Comparison of ENCODE assay signal across 16 cellular contexts in genomic region chr7:19026888-19027287, GRCh38.
DNase-seq lines count a peak whose midpoint lies in the region; FAIRE-seq and TF ChIP-seq lines count a peak whose summit lies in the region.
"Had no signal": no experiment of that assay in that cellular context is flagged by ENCODE, and none has a peak within 500 bp of the region (broad histone marks: within the 10 kb centered on the region; RNA-seq: fewer than 3 reads in every experiment).

No MANE protein-coding gene starts in this region.

- H3K27me3 Mint-ChIP-seq in chondrocyte (ENCODE audit: low read depth): no peaks in the 10 kb centered on the region

- H3K4me1 Mint-ChIP-seq in chondrocyte (ENCODE audit: low read depth): peaks cover 49% of the 10 kb centered on the region
- H3K4me1 Mint-ChIP-seq: neural crest cell had no signal

- intact Hi-C loops in PC-9 (cut with micrococcal nuclease; ENCODE audit: unreplicated experiment): no loop called here

- H2BK12ac ChIP-seq in neuronal stem cell (ENCODE audit: low read length): no peak overlapping the region

- no peaks in the 10 kb centered on the region; the same call in 1 of the 2 replicates for H3K4me1 ChIP-seq in PC-9 (replicated peaks; ENCODE audit: insufficient read depth)
- peaks cover 16% of the 10 kb centered on the region for H3K4me1 ChIP-seq in keratinocyte (ENCODE audit: control insufficient read depth, extremely low read depth, insufficient read depth, low read length)
- H3K4me1 ChIP-seq in neuronal stem cell (ENCODE audit: control insufficient read depth in 2 of 2, insufficient read depth in 1 of 2, low read depth in 1 of 2, low read length in 2 of 2): no peaks in the 10 kb centered on the region

- TF ChIP-seq CTCF in PC-9 (conservative IDR thresholded peaks at IDR 0.05): no peak
- no peak for TF ChIP-seq CTCF in chondrocyte (IDR thresholded peaks at IDR 0.05)
- no peak for TF ChIP-seq CTCF in keratinocyte (optimal IDR thresholded peaks at IDR 0.05 in 1 of 3, IDR thresholded peaks at IDR 0.05 in 1 of 3, conservative IDR thresholded peaks at IDR 0.05 in 1 of 3; ENCODE audit: extremely low read depth in 1 of 3, insufficient read depth in 2 of 3, low read length in 3 of 3)

- no peaks in the 10 kb centered on the region for H3K9me1 ChIP-seq in keratinocyte (ENCODE audit: control insufficient read depth, extremely low read depth, insufficient read depth, low read length)

- H3K9me3 ChIP-seq in PC-9 (ENCODE audit: insufficient read depth, low read depth): no peaks in the 10 kb centered on the region
- H3K9me3 ChIP-seq in keratinocyte (ENCODE audit: control insufficient read depth, low read depth, low read length): no peaks in the 10 kb centered on the region
- no peaks in the 10 kb centered on the region for H3K9me3 ChIP-seq in neuronal stem cell (replicated peaks in 1 of 2; ENCODE audit: control insufficient read depth in 2 of 2, insufficient read depth in 1 of 2, low read depth in 1 of 2, low read length in 2 of 2)
- H3K9me3 ChIP-seq: gastroesophageal sphincter had no signal

- H3K4me3 Mint-ChIP-seq in chondrocyte (ENCODE audit: unreplicated experiment): no peak overlapping the region
- H3K4me3 Mint-ChIP-seq: neural crest cell had no signal

- POLR2A ChIA-PET in PC-9 (lab: Charles Lee; ENCODE audit: unreplicated experiment): no interaction called here

- H3K9me2 ChIP-seq in PC-9 (ENCODE audit: insufficient read depth): no peaks in the 10 kb centered on the region

- H3K4me3 ChIP-seq in PC-9 (no peak overlapping the region), keratinocyte (ENCODE audit: control insufficient read depth in 2 of 3, extremely low read depth in 1 of 3, insufficient read depth in 2 of 3, low read depth in 1 of 3, low read length in 3 of 3) (no peak overlapping the region), neuronal stem cell (ENCODE audit: low read length in 2 of 2) (no peak overlapping the region)
- H3K4me3 ChIP-seq: gastroesophageal sphincter, K562 had no signal

- no CpG with 5 or more reads among the region's 1 CpG for WGBS in neuronal stem cell (ENCODE audit: extremely low coverage in 2 of 2, insufficient read length in 2 of 2, insufficient replicate concordance in 1 of 2), 2 donors

- no peaks in the 10 kb centered on the region for H3K79me2 ChIP-seq in PC-9 (ENCODE audit: low read depth)
- no peaks in the 10 kb centered on the region for H3K79me2 ChIP-seq in keratinocyte (ENCODE audit: control insufficient read depth, insufficient read depth, low read length)

- H2AFZ ChIP-seq in PC-9: 0 out of 2 replicates have a peak overlapping the region, but pooled peaks have one; percentile 7
- no peak overlapping the region for H2AFZ ChIP-seq in keratinocyte (ENCODE audit: control insufficient read depth, low read length)
- no peak overlapping the region for H2AFZ ChIP-seq in neuronal stem cell (ENCODE audit: low read length)

- no peaks in the 10 kb centered on the region; the same call in 1 of the 2 replicates for H3F3A ChIP-seq in PC-9 (ENCODE audit: insufficient read depth, low read depth)

- H2BK15ac ChIP-seq in neuronal stem cell (ENCODE audit: low read length): no peak overlapping the region

- no peak overlapping the region for H3K18ac ChIP-seq in neuronal stem cell (ENCODE audit: low read length)

- no peaks in the 10 kb centered on the region for H3K36me3 ChIP-seq in PC-9 (ENCODE audit: low read depth)
- no peaks in the 10 kb centered on the region for H3K36me3 ChIP-seq in keratinocyte (ENCODE audit: control insufficient read depth in 2 of 2, extremely low read depth in 1 of 2, insufficient read depth in 2 of 2, low read length in 2 of 2)
- no peaks in the 10 kb centered on the region for H3K36me3 ChIP-seq in neuronal stem cell (replicated peaks in 1 of 2; ENCODE audit: control insufficient read depth in 2 of 2, insufficient read depth in 2 of 2, low read length in 2 of 2)
- H3K36me3 ChIP-seq: gastroesophageal sphincter had no signal

- H3K14ac ChIP-seq in neuronal stem cell (ENCODE audit: low read length): no peak overlapping the region

- CTCF ChIA-PET in PC-9 (lab: Charles Lee): no interaction called here

- FAIRE-seq in keratinocyte (lab: Jason Lieb, UNC): peak; percentile 74
- FAIRE-seq: K562 had no signal

- no peak overlapping the region for H4K8ac ChIP-seq in neuronal stem cell (ENCODE audit: low read depth, low read length)

- H3K9ac ChIP-seq in keratinocyte (ENCODE audit: control insufficient read depth, extremely low read depth, insufficient read depth, low read length) (no peak overlapping the region), neuronal stem cell (ENCODE audit: low read depth, low read length, poor library complexity) (no peak overlapping the region)

- no peak overlapping the region for H4K91ac ChIP-seq in neuronal stem cell (ENCODE audit: low read depth, low read length, poor library complexity)

- H2BK5ac ChIP-seq in neuronal stem cell (ENCODE audit: low read length): no peak overlapping the region

- H3K27me3 ChIP-seq in PC-9 (ENCODE audit: insufficient read depth, low read depth) (no peaks in the 10 kb centered on the region), keratinocyte (ENCODE audit: control insufficient read depth, extremely low read depth, insufficient read depth, low read length) (no peaks in the 10 kb centered on the region), neuronal stem cell (ENCODE audit: control insufficient read depth in 3 of 3, insufficient read depth in 3 of 3, low read depth in 1 of 3, low read length in 3 of 3) (no peaks in the 10 kb centered on the region)
- H3K27me3 ChIP-seq: gastroesophageal sphincter had no signal

- no peak overlapping the region for H3K23ac ChIP-seq in neuronal stem cell (ENCODE audit: low read depth, low read length, poor library complexity)

- no peaks in the 10 kb centered on the region for H3K9me3 Mint-ChIP-seq in chondrocyte (ENCODE audit: low read depth)
- H3K9me3 Mint-ChIP-seq: neural crest cell had no signal

- H3K4me2 ChIP-seq in PC-9 (no peak overlapping the region), keratinocyte (ENCODE audit: control insufficient read depth, extremely low read depth, insufficient read depth, low read depth, low read length) (peak overlapping the region; percentile 42), neuronal stem cell (ENCODE audit: insufficient read depth, low read length, poor library complexity, severe bottlenecking) (no peak overlapping the region)

- H3K27ac Mint-ChIP-seq in chondrocyte (ENCODE audit: unreplicated experiment): peak overlapping the region; percentile 60

- no peak overlapping the region for H3K4ac ChIP-seq in neuronal stem cell (ENCODE audit: low read length)

- H2AK5ac ChIP-seq in neuronal stem cell (ENCODE audit: low read depth, low read length): no peak overlapping the region

- no peaks in the 10 kb centered on the region for H3K79me1 ChIP-seq in neuronal stem cell (ENCODE audit: low read depth, low read length)

- no peak overlapping the region for H3K27ac ChIP-seq in PC-9
- peak overlapping the region; percentile 2 for H3K27ac ChIP-seq in keratinocyte (ENCODE audit: control insufficient read depth, insufficient read depth, low read length)
- no peak overlapping the region for H3K27ac ChIP-seq in neuronal stem cell (replicated peaks; ENCODE audit: low read length)
- H3K27ac ChIP-seq: gastroesophageal sphincter had no signal

- dilution Hi-C loops in keratinocyte (cut with MboI; ENCODE audit: extremely low pct_ligation_motif_present, low sequenced_read_pairs): no loop called here

- BruUV-seq in PC-9 (replicated peaks; lab: Mats Ljungman, UMichigan): no TSS peak

- DNase-seq in Daoy (ENCODE audit: low read depth) (peak; percentile 16), PC-9 (no peak), chondrocyte (ENCODE audit: low spot score) (no peak), keratinocyte (ENCODE audit: low read depth, low spot score) (no peak), NCI-H128 (lab: John Stamatoyannopoulos, UW; ENCODE audit: unreplicated experiment) (no peak), A172 (ENCODE audit: low spot score) (no peak), neuronal stem cell (ENCODE audit: low spot score) (no peak)
- no peak for DNase-seq in activated effector memory CD4-positive, alpha-beta T cell treated with Interleukin-2 at 50 U/mL for 16 hours
- DNase-seq: activated CD4-positive, alpha-beta T cell treated with anti-CD3 and anti-CD28 coated beads, Interleukin-2, amount 50 U/mL, for 48 hours; activated T-cell treated with anti-CD3 and anti-CD28 coated beads for 4 hours; anterior cingulate cortex; NCI-H2029; NCI-H446 treated with DMSO at 0.1 percent for 48 hours had no signal

- H3K36me3 Mint-ChIP-seq in chondrocyte (ENCODE audit: low read depth): no peaks in the 10 kb centered on the region

- no peaks in the 10 kb centered on the region for H4K20me1 ChIP-seq in PC-9 (ENCODE audit: insufficient read depth)
- H4K20me1 ChIP-seq in keratinocyte (ENCODE audit: control insufficient read depth, extremely low read depth, insufficient read depth, low read length): no peaks in the 10 kb centered on the region

- H2BK120ac ChIP-seq in neuronal stem cell (ENCODE audit: low read depth, low read length): no peak overlapping the region
